In the genomic region with DNA sequence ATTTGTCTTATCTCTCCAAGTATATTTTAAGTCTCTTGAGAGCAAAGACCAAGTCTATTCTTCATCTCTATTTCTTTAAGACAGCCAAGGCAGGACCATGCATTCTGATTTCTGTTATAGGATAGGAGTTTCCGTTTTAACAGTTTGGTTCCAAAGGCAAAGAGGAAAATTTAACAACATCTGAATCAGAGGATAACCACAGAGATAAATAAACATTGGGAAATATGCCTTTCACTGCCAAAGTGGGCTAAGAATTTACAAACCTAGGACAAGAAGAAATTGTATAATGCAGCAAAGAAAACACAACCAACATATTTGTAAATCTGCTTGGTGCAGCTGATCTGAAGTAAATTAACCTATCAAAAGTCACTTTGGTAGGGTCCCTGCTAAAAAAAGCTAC, we compare ENCODE assay signal across 15 cellular contexts. TPM values are rescaled to one million over a fixed set of nuclear protein-coding genes. Genes with fewer than 3 reads are reported as not detected.
DNase-seq lines count a peak whose midpoint lies in the region; ATAC-seq, FAIRE-seq and TF ChIP-seq lines count a peak whose summit lies in the region.
"Had no signal": no experiment of that assay in that cellular context is flagged by ENCODE, and none has a peak within 500 bp of the region (broad histone marks: within the 10 kb centered on the region; RNA-seq: fewer than 3 reads in every experiment).

No MANE protein-coding gene starts in this region.

- DNase-seq in EH (ENCODE audit: low read depth) (peak; percentile 90), LNCaP clone FGC (ENCODE audit: low read depth) (peak; percentile 52), bronchial epithelial cell (ENCODE audit: low read depth) (peak; percentile 76), myocyte (ENCODE audit: low read depth) (peak; percentile 45), GM12892 (ENCODE audit: insufficient read length) (no peak), NCI-H146 treated with DMSO at 0.1 percent for 48 hours (lab: John Stamatoyannopoulos, UW; ENCODE audit: unreplicated experiment) (no peak), NCI-H748 treated with DMSO at 0.1 percent for 48 hours (lab: John Stamatoyannopoulos, UW) (no peak)
- DNase-seq: activated naive CD4-positive, alpha-beta T cell treated with anti-CD3 and anti-CD28 coated beads, Interleukin-2, amount 50 U/mL, for 16 hours; DMS53; KG1; naive thymus-derived CD4-positive, alpha-beta T cell; NCI-H2227 treated with DMSO at 0.1 percent for 48 hours; stimulated activated CD4-positive, alpha-beta T cell treated with anti-CD3 and anti-CD28 coated beads, Interleukin-12 subunit alpha, Interleukin-12 subunit beta, amount 100 ng/mL, for 4 hours; uterus had no signal

- FAIRE-seq in bronchial epithelial cell (lab: Jason Lieb, UNC), result no peak
- no peak for FAIRE-seq in GM12892 (lab: Jason Lieb, UNC)

- no peak for ATAC-seq in HG02981 (IDR thresholded peaks at IDR 0.05; ENCODE audit: unreplicated experiment)
- ATAC-seq: naive thymus-derived CD4-positive, alpha-beta T cell had no signal

- no peak for TF ChIP-seq CTCF in LNCaP clone FGC (IDR thresholded peaks at IDR 0.05; ENCODE audit: control insufficient read depth, extremely low read depth, insufficient read depth)
- TF ChIP-seq CTCF in bronchial epithelial cell (IDR thresholded peaks at IDR 0.05; ENCODE audit: insufficient read depth, low read length, severe bottlenecking), result no peak

- no peaks in the 10 kb centered on the region for H3K27me3 ChIP-seq in bronchial epithelial cell (ENCODE audit: control insufficient read depth, insufficient read depth, low read length)
- H3K27me3 ChIP-seq: uterus had no signal

- TF ChIP-seq POLR2A in GM12892 (IDR thresholded peaks at IDR 0.05; ENCODE audit: low read depth, low read length), result no peak

- H3K4me3 ChIP-seq in LNCaP clone FGC (ENCODE audit: low read depth, low read length), result no peak overlapping the region
- H3K4me3 ChIP-seq in bronchial epithelial cell (ENCODE audit: low read depth, low read length), result no peak overlapping the region
- H3K4me3 ChIP-seq: uterus had no signal

- no peaks in the 10 kb centered on the region for H3K36me3 ChIP-seq in bronchial epithelial cell (ENCODE audit: control insufficient read depth, insufficient read depth, low read length)
- H3K36me3 ChIP-seq: uterus had no signal

RNA-seq across cellular contexts. Expression of gene USP32, which starts 37.7 kb away (rescaled TPM):
- total RNA-seq in bronchial epithelial cell (35.8 and 43.5 TPM in 2 replicates), myocyte (48.3 and 57.9 TPM in 2 replicates)
- polyA plus RNA-seq in myocyte (2012), result 29.9 TPM
- 24.4 TPM for polyA plus RNA-seq in GM12892 (2012; ENCODE audit: missing spikeins)

Comparison
In these comparisons a context has a peak if more than half of its experiments do, and no peak if none do; other contexts are left out.
1. DNase-seq: peak in EH (single experiment), LNCaP clone FGC (single experiment), bronchial epithelial cell (single experiment) and myocyte (single experiment); none in GM12892 (single experiment), NCI-H146 treated with DMSO at 0.1 percent for 48 hours (single experiment) and NCI-H748 treated with DMSO at 0.1 percent for 48 hours (single experiment).